In the genomic region with DNA sequence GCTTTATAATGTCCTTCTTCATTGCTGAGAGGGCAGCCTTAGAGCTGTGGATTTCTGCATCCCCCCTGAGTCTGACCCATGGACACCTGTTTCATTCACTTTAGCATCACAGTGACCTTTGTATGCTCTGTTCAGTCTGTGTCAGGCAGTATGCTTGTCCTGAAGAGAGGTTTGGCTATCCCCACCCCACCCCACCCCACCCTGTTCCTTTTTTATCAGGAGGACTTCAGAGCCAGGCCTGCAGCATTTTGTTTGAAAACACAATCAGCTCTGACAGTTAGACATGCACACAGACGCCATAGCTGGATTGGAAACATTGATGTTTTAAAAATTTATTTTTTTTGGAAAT, we compare ENCODE assay signal across 27 cellular contexts.
"Had no signal": no experiment of that assay in that cellular context is flagged by ENCODE, and none has a peak within 500 bp of the region (broad histone marks: within the 10 kb centered on the region; RNA-seq: fewer than 3 reads in every experiment).

No MANE protein-coding gene starts in this region.

- H3K9me3 Mint-ChIP-seq: activated CD4-positive, alpha-beta memory T cell treated with anti-CD3 and anti-CD28 coated beads, Interleukin-2, amount 10 ng/mL, durations not matched to agents 7 days and 5 days; activated CD4-positive, alpha-beta T cell treated with anti-CD3 and anti-CD28 coated beads, Interleukin-2, amount 10 ng/mL, durations not matched to agents 7 days and 5 days; activated T-cell treated with anti-CD3 and anti-CD28 coated beads, Interleukin-2, amount 50 U/mL, for 4 hours; activated T-helper 17 cell treated with anti-CD3 and anti-CD28 coated beads, Interleukin-2, amount 50 U/mL, for 72 hours; central memory CD8-positive, alpha-beta T cell; dendritic cell treated with granulocyte-macrophage colony-stimulating factor and Interleukin-4, amounts not matched to agents 40 ng/mL and 50 ng/mL, for 4 days; effector memory CD8-positive, alpha-beta T cell; WTC11 had no signal

- H3K27me3 Mint-ChIP-seq: activated naive CD8-positive, alpha-beta T cell; dendritic cell treated with granulocyte-macrophage colony-stimulating factor and Interleukin-4, amounts not matched to agents 40 ng/mL and 50 ng/mL, for 4 days had no signal

- H3K9me3 ChIP-seq: esophagus squamous epithelium, gastroesophageal sphincter had no signal

- H3K27me3 ChIP-seq: brain microvascular endothelial cell, dorsolateral prefrontal cortex, esophagus squamous epithelium, gastroesophageal sphincter had no signal

- H3K4me1 ChIP-seq: gastroesophageal sphincter had no signal

- H3K27ac Mint-ChIP-seq: activated CD4-positive, alpha-beta memory T cell treated with anti-CD3 and anti-CD28 coated beads, Interleukin-2, amount 10 ng/mL, durations not matched to agents 7 days and 5 days; activated CD4-positive, alpha-beta T cell treated with anti-CD3 and anti-CD28 coated beads, Interleukin-2, amount 10 ng/mL, durations not matched to agents 7 days and 5 days; activated naive CD8-positive, alpha-beta T cell; activated T-helper 17 cell treated with anti-CD3 and anti-CD28 coated beads, Interleukin-2, amount 50 U/mL, for 72 hours; dendritic cell treated with granulocyte-macrophage colony-stimulating factor and Interleukin-4, amounts not matched to agents 40 ng/mL and 50 ng/mL, for 4 days; effector memory CD8-positive, alpha-beta T cell had no signal

- DNase-seq: activated CD4-positive, alpha-beta memory T cell treated with anti-CD3 and anti-CD28 coated beads, Interleukin-2, amount 10 ng/mL, durations not matched to agents 7 days and 5 days; activated CD4-positive, alpha-beta T cell treated with anti-CD3 and anti-CD28 coated beads for 1 hour; activated CD4-positive, alpha-beta T cell treated with anti-CD3 and anti-CD28 coated beads for 4 hours; activated CD4-positive, alpha-beta T cell treated with anti-CD3 and anti-CD28 coated beads, Interleukin-2, amount 10 ng/mL, durations not matched to agents 7 days and 5 days; activated CD4-positive, alpha-beta T cell treated with anti-CD3 and anti-CD28 coated beads, Interleukin-2, amount 50 U/mL, for 4 hours; activated effector memory CD4-positive, alpha-beta T cell treated with Interleukin-2 at 50 U/mL for 16 hours; activated gamma-delta T cell treated with Interleukin-2 at 50 U/mL for 16 hours; activated naive CD4-positive, alpha-beta T cell treated with anti-CD3 and anti-CD28 coated beads, Interleukin-2, amount 50 U/mL, for 16 hours; activated naive CD4-positive, alpha-beta T cell treated with Interleukin-2 at 50 U/mL for 16 hours; activated T-cell treated with anti-CD3 and anti-CD28 coated beads, Interleukin-2, amount 50 U/mL, for 4 hours; amniotic stem cell; anterior cingulate cortex; brain microvascular endothelial cell; dorsolateral prefrontal cortex; effector CD4-positive, alpha-beta T cell; effector memory CD8-positive, alpha-beta T cell; esophagus squamous epithelium; foreskin melanocyte; T-helper 2 cell had no signal

- H3K27ac ChIP-seq: brain microvascular endothelial cell, coronary artery, epithelial cell of prostate, esophagus squamous epithelium, gastroesophageal sphincter had no signal

- H3K36me3 ChIP-seq: brain microvascular endothelial cell, esophagus squamous epithelium, gastroesophageal sphincter had no signal

- H3K36me3 Mint-ChIP-seq: activated naive CD8-positive, alpha-beta T cell; WTC11 had no signal

- H3K4me1 Mint-ChIP-seq: activated CD4-positive, alpha-beta memory T cell treated with anti-CD3 and anti-CD28 coated beads, Interleukin-2, amount 10 ng/mL, durations not matched to agents 7 days and 5 days; activated CD4-positive, alpha-beta T cell treated with anti-CD3 and anti-CD28 coated beads, Interleukin-2, amount 10 ng/mL, durations not matched to agents 7 days and 5 days; activated T-helper 17 cell treated with anti-CD3 and anti-CD28 coated beads, Interleukin-2, amount 50 U/mL, for 72 hours; central memory CD8-positive, alpha-beta T cell had no signal

- H3K4me3 Mint-ChIP-seq: activated CD4-positive, alpha-beta memory T cell treated with anti-CD3 and anti-CD28 coated beads, Interleukin-2, amount 10 ng/mL, durations not matched to agents 7 days and 5 days; activated CD4-positive, alpha-beta T cell treated with anti-CD3 and anti-CD28 coated beads, Interleukin-2, amount 10 ng/mL, durations not matched to agents 7 days and 5 days; activated naive CD8-positive, alpha-beta T cell; activated T-cell treated with anti-CD3 and anti-CD28 coated beads, Interleukin-2, amount 50 U/mL, for 4 hours; activated T-helper 17 cell treated with anti-CD3 and anti-CD28 coated beads, Interleukin-2, amount 50 U/mL, for 72 hours; central memory CD8-positive, alpha-beta T cell; dendritic cell treated with granulocyte-macrophage colony-stimulating factor and Interleukin-4, amounts not matched to agents 40 ng/mL and 50 ng/mL, for 4 days; effector memory CD8-positive, alpha-beta T cell; WTC11 had no signal

- H3K4me3 ChIP-seq: coronary artery, dorsolateral prefrontal cortex, esophagus squamous epithelium, gastroesophageal sphincter had no signal
